1 cellular context compared by ENCODE assay signal in genomic region chr11:44065851-44066731, GRCh38.
A peak's percentile ranks its signal among the peaks of the same experiment; 100 is the strongest.
TF ChIP-seq lines count a peak whose summit lies in the region.

Gene ACCS (plus strand): TSS chr11:44066270. CDS start chr11:44067628, 1,358 bp downstream.

TF ChIP-seq in K562, 482 proteins besides CTCF, POLR2A, EP300 and RAD21 (continued from another document and continues in another):
- TF ChIP-seq MGA (IDR thresholded peaks at IDR 0.05) (peak; percentile 90), FOXP1 (CRISPR knock-in tag; IDR thresholded peaks at IDR 0.05) (peak; percentile 91), ZNF644 (tag; IDR thresholded peaks at IDR 0.05; ENCODE audit: low read depth) (0 out of 2 replicates have a peak, but pooled peaks have one; percentile 36), TRIM25 (IDR thresholded peaks at IDR 0.05; ENCODE audit: borderline replicate concordance) (no peak), C11orf30 (IDR thresholded peaks at IDR 0.05; ENCODE audit: low read depth) (peak; percentile 45), ADNP (tag; IDR thresholded peaks at IDR 0.05) (peak; percentile 55; the same call in 1 of the 2 replicates), ZNF586 (CRISPR knock-in tag; conservative IDR thresholded peaks at IDR 0.05) (no peak), ARID4B (CRISPR knock-in tag; IDR thresholded peaks at IDR 0.05) (peak; percentile 86), BHLHE40 (IDR thresholded peaks at IDR 0.05; ENCODE audit: low read length) (peak; percentile 96), HOMEZ (CRISPR knock-in tag; IDR thresholded peaks at IDR 0.05) (no peak), NCOA1 (IDR thresholded peaks at IDR 0.05; ENCODE audit: low read depth) (0 out of 2 replicates have a peak, but pooled peaks have one; percentile 44), DIDO1 (tag; IDR thresholded peaks at IDR 0.05; ENCODE audit: low read depth) (peak; percentile 94), ATF7 (IDR thresholded peaks at IDR 0.05) (peak; percentile 81), KDM4B (IDR thresholded peaks at IDR 0.05; ENCODE audit: borderline replicate concordance in 2 of 2, low read depth in 1 of 2) (peak in 1 of 2 experiments; percentile 65; a peak in 1 of 4 replicates), MTA2 (IDR thresholded peaks at IDR 0.05; ENCODE audit: low read depth) (0 out of 2 replicates have a peak, but pooled peaks have one; percentile 8), NR4A1 (CRISPR knock-in tag; IDR thresholded peaks at IDR 0.05) (0 out of 2 replicates have a peak, but pooled peaks have one; percentile 61), NR4A1 (tag; IDR thresholded peaks at IDR 0.05) (0 out of 2 replicates have a peak, but pooled peaks have one; percentile 66), RBM34 (IDR thresholded peaks at IDR 0.05; ENCODE audit: borderline replicate concordance, insufficient read depth, low read length) (no peak), TRIM24 (IDR thresholded peaks at IDR 0.05) (peak; percentile 14 to 45; a peak in 1 of 4 replicates), RCOR1 (IDR thresholded peaks at IDR 0.05; ENCODE audit: borderline replicate concordance in 1 of 2, low read depth in 2 of 2, low read length in 2 of 2) (peak in 1 of 2 experiments; percentile 72; a peak in 1 of 4 replicates), SIN3A (IDR thresholded peaks at IDR 0.05; ENCODE audit: borderline replicate concordance in 2 of 2, control insufficient read depth in 1 of 2, low read depth in 2 of 2, low read length in 2 of 2) (peak; percentile 51 to 76; a peak in 1 of 4 replicates), MAFF (IDR thresholded peaks at IDR 0.05; ENCODE audit: low read length) (no peak), MTA1 (IDR thresholded peaks at IDR 0.05; ENCODE audit: borderline replicate concordance) (peak; percentile 22; the same call in 1 of the 2 replicates), ZNF224 (CRISPR knock-in tag; IDR thresholded peaks at IDR 0.05) (0 out of 2 replicates have a peak, but pooled peaks have one; percentile 49), KLF10 (CRISPR knock-in tag; IDR thresholded peaks at IDR 0.05) (no peak), ZNF511 (CRISPR knock-in tag; IDR thresholded peaks at IDR 0.05) (peak; percentile 71; the same call in 1 of the 2 replicates), ZMIZ1 (IDR thresholded peaks at IDR 0.05; ENCODE audit: low read depth in 2 of 2, low read length in 2 of 2) (0 out of 4 replicates have a peak, but pooled peaks of 1 of the 2 experiments have one; percentile 39)
